1 cellular context compared by ENCODE assay signal in genomic region chr1:1069061-1069710, GRCh38.
TF ChIP-seq lines count a peak whose summit lies in the region.

No MANE protein-coding gene starts in this region.

TF ChIP-seq in K562, 482 proteins besides CTCF, POLR2A, EP300 and RAD21 (continues in another document):
- TF ChIP-seq PRDM10 (IDR thresholded peaks at IDR 0.05; ENCODE audit: partially characterized antibody) (no peak), ZNF592 (IDR thresholded peaks at IDR 0.05) (no peak), HNRNPLL (IDR thresholded peaks at IDR 0.05; ENCODE audit: low read depth, low read length, poor library complexity, severe bottlenecking) (peak; percentile 99), ZZZ3 (IDR thresholded peaks at IDR 0.05) (no peak), GATAD2B (IDR thresholded peaks at IDR 0.05; ENCODE audit: borderline replicate concordance) (peak; percentile 56; the same call in 1 of the 2 replicates), ZNF512 (tag; IDR thresholded peaks at IDR 0.05) (no peak), ZNF408 (CRISPR knock-in tag; IDR thresholded peaks at IDR 0.05; ENCODE audit: low read depth) (no peak), ZNF184 (CRISPR knock-in tag; IDR thresholded peaks at IDR 0.05) (no peak), TRIM28 (IDR thresholded peaks at IDR 0.05) (no peak), ZBTB33 (CRISPR knock-in tag; IDR thresholded peaks at IDR 0.05) (0 out of 2 replicates have a peak, but pooled peaks have one; percentile 48), E2F4 (CRISPR knock-in tag; IDR thresholded peaks at IDR 0.05; ENCODE audit: low read depth) (peak; percentile 82), PATZ1 (CRISPR knock-in tag; IDR thresholded peaks at IDR 0.05; ENCODE audit: borderline replicate concordance) (no peak), IFI16 (CRISPR knock-in tag; IDR thresholded peaks at IDR 0.05) (no peak), GTF2F1 (IDR thresholded peaks at IDR 0.05; ENCODE audit: low read depth, low read length) (no peak), ZNF174 (CRISPR knock-in tag; IDR thresholded peaks at IDR 0.05) (no peak), HNRNPH1 (optimal IDR thresholded peaks at IDR 0.05; ENCODE audit: low read depth, low read length) (no peak), NCOR1 (IDR thresholded peaks at IDR 0.05) (no peak), MITF (IDR thresholded peaks at IDR 0.05) (no peak), TSC22D4 (tag; IDR thresholded peaks at IDR 0.05) (no peak), ZNF511 (CRISPR knock-in tag; IDR thresholded peaks at IDR 0.05) (0 out of 2 replicates have a peak, but pooled peaks have one; percentile 18), ZBTB7A (IDR thresholded peaks at IDR 0.05; ENCODE audit: borderline replicate concordance, control insufficient read depth, low read depth, low read length) (peak; percentile 89), ZNF395 (CRISPR knock-in tag; IDR thresholded peaks at IDR 0.05) (no peak), RFX1 (IDR thresholded peaks at IDR 0.05) (peak; percentile 97), CXXC5 (CRISPR knock-in tag; IDR thresholded peaks at IDR 0.05) (peak; percentile 77), MAZ (CRISPR knock-in tag; conservative IDR thresholded peaks at IDR 0.05 in 1 of 2, IDR thresholded peaks at IDR 0.05 in 1 of 2) (peak in 1 of 2 experiments; percentile 76; a peak in 2 of 4 replicates), ZNF140 (CRISPR knock-in tag; IDR thresholded peaks at IDR 0.05) (no peak), MNT (conservative IDR thresholded peaks at IDR 0.05) (peak; percentile 59 to 79; a peak in 2 of 4 replicates), ZHX1 (conservative IDR thresholded peaks at IDR 0.05; ENCODE audit: low read length) (0 out of 2 replicates have a peak, but pooled peaks have one; percentile 42), CREB1 (IDR thresholded peaks at IDR 0.05) (no peak), CREB1 (CRISPR knock-in tag; IDR thresholded peaks at IDR 0.05) (no peak)
